ENCODE assay signal across 25 cellular contexts in the genomic region with DNA sequence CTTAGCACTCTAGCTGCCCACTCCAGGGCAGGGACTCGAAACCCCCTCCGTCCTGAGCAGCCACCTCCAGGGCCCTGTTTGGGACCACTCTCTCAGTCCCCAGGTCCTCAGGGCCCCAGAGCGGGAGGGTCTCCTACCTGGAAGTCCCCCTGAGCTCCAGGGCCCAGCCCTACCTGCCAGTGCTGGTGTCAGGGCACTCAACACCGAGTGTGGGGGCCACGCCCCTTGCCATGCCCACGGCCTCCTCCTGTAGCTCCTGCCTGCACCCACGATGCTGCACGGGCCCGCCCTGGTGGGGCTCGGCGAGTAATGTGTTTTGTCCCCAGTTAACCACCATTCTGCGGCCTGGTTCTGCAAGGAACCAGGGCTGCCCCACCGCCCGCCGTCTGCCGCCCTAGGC. TPM values are rescaled to one million over a fixed set of nuclear protein-coding genes. Genes with fewer than 3 reads are reported as not detected.
"Had no signal": no experiment of that assay in that cellular context is flagged by ENCODE, and none has a peak within 500 bp of the region (broad histone marks: within the 10 kb centered on the region; RNA-seq: fewer than 3 reads in every experiment).

No MANE protein-coding gene starts in this region.

- H3K27ac ChIP-seq: PC-9, Peyer's patch, SJCRH30 had no signal

- H3K27me3 ChIP-seq: MG63, Peyer's patch, SJCRH30 had no signal

- DNase-seq: IMR-90; Karpas-422; KG1; MG63; NCI-H1092; NCI-H1105 treated with DMSO at 0.1 percent for 48 hours; NCI-H1417 treated with DMSO at 0.1 percent for 48 hours; NCI-H146; NCI-H1694 treated with DMSO at 0.1 percent for 48 hours; NCI-H1930; NCI-H2081; NCI-H2107; NCI-H226; NCI-H446; NCI-H524 treated with DMSO at 0.1 percent for 48 hours; NCI-H774; NK-92 treated with Interleukin-12 subunit alpha and Interleukin-12 subunit beta, amount 100 ng/mL, for 24 hours; OCI-M1; PC-9; Peyer's patch; SHP77 treated with DMSO at 0.1 percent for 48 hours; SJCRH30 had no signal

- H2AFZ ChIP-seq: PC-9 had no signal

- H3K4me2 ChIP-seq: PC-9 had no signal

- H3K9me3 ChIP-seq: MG63, Peyer's patch, SJCRH30 had no signal

- FAIRE-seq: HepG2 had no signal

- ATAC-seq: HepG2, Right ventricle myocardium inferior, SK-N-SH treated with all-trans-retinoic acid at 6 μM for 48 hours had no signal

- H3K36me3 ChIP-seq: MG63, Peyer's patch, SJCRH30 had no signal

- H3K4me1 ChIP-seq: SJCRH30 had no signal

- H3K4me3 ChIP-seq: MG63, PC-9, Peyer's patch, SJCRH30 had no signal

RNA-seq across cellular contexts. Expression of a gene that starts 21.5 kb away (rescaled TPM):
- total RNA-seq: HepG2, IMR-90, Right ventricle myocardium inferior, SJCRH30 had no signal
- polyA plus RNA-seq: HepG2 had no signal
